In genomic region chr12:66152732-66153131, GRCh38 we compare ENCODE assay signal across 1 cellular context.
A peak's percentile ranks its signal among the peaks of the same experiment; 100 is the strongest.
TF ChIP-seq lines count a peak whose summit lies in the region.

No MANE protein-coding gene starts in this region.

TF ChIP-seq in endothelial cell of umbilical vein, 7 proteins besides CTCF, POLR2A, EP300 and RAD21:
- no peak for TF ChIP-seq MYC (IDR thresholded peaks at IDR 0.05; ENCODE audit: low read depth, low read length)
- no peak for TF ChIP-seq EZH2 (IDR thresholded peaks at IDR 0.05; ENCODE audit: borderline replicate concordance, low read depth, low read length, severe bottlenecking)
- no peak for TF ChIP-seq GATA2 (IDR thresholded peaks at IDR 0.05; ENCODE audit: insufficient read depth, insufficient read length, low read depth, low read length)
- no peak for TF ChIP-seq POLR2AphosphoS5 (IDR thresholded peaks at IDR 0.05; ENCODE audit: insufficient read depth, low read depth, low read length)
- no peak for TF ChIP-seq MAX (IDR thresholded peaks at IDR 0.05; ENCODE audit: insufficient read depth, insufficient read length)
- peak; percentile 72 for TF ChIP-seq FOS (IDR thresholded peaks at IDR 0.05; ENCODE audit: borderline replicate concordance, insufficient read depth, low read length)
- no peak for TF ChIP-seq JUN (IDR thresholded peaks at IDR 0.05; ENCODE audit: borderline replicate concordance, insufficient read depth, insufficient read length, low read depth)
